In the genomic region with DNA sequence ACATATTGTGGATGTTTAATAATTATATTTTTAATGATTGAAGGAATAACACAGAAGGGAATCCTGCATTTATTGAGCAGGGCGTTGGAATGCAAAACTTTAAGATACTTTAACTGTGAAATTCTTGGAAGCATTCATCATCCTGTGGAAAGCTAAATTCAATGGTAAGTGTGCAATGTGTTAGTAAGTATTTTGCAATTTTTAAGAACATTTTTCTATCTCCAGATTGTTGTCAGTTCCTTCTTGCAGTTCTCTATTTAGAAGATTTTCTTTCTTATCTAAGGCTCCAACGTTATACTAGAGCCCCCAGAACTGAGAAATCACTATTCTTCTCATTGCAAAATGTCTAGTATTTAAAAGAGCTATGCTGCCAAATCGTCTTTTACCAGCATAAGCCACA, we compare ENCODE assay signal across 12 cellular contexts.
"Had no signal": no experiment of that assay in that cellular context is flagged by ENCODE, and none has a peak within 500 bp of the region (broad histone marks: within the 10 kb centered on the region; RNA-seq: fewer than 3 reads in every experiment).

No MANE protein-coding gene starts in this region.

- ATAC-seq: activated CD4-positive, CD25-positive, alpha-beta regulatory T cell treated with anti-CD3 and anti-CD28 coated beads, Interleukin-2, amount 50 U/mL, for 24 hours; activated naive CD8-positive, alpha-beta T cell treated with anti-CD3 and anti-CD28 coated beads, Interleukin-2, amount 50 U/mL, for 24 hours; esophagus mucosa; lower lobe of right lung; sciatic nerve; stimulated activated naive CD8-positive, alpha-beta T cell treated with anti-CD3 and anti-CD28 coated beads, Interleukin-15, amount 100 ng/mL, for 72 hours had no signal

- H3K27me3 ChIP-seq: ovary, upper lobe of left lung had no signal

- DNase-seq: activated naive CD4-positive, alpha-beta T cell treated with anti-CD3 and anti-CD28 coated beads for 36 hours; activated naive CD8-positive, alpha-beta T cell treated with anti-CD3 and anti-CD28 coated beads, Interleukin-2, amount 50 U/mL, for 24 hours; foreskin melanocyte; lower lobe of right lung; ovary; stimulated activated CD4-positive, alpha-beta T cell treated with anti-CD3 and anti-CD28 coated beads, Interleukin-1b, Interleukin-23, amount 100 ng/mL, for 48 hours; stimulated activated naive CD8-positive, alpha-beta T cell treated with anti-CD3 and anti-CD28 coated beads, Interleukin-15, amount 100 ng/mL, for 72 hours; upper lobe of left lung had no signal

- H3K27ac ChIP-seq: cardiac muscle cell, lower lobe of right lung, ovary, upper lobe of left lung had no signal

- H3K36me3 ChIP-seq: cardiac muscle cell, lower lobe of right lung, ovary, upper lobe of left lung had no signal

- H3K4me3 ChIP-seq: cardiac muscle cell, lower lobe of right lung, ovary, upper lobe of left lung had no signal

- H3K9me3 ChIP-seq: lower lobe of right lung, ovary, upper lobe of left lung had no signal

- H3K4me1 ChIP-seq: upper lobe of left lung had no signal
